Comparison of ENCODE assay signal across 19 cellular contexts in the genomic region with DNA sequence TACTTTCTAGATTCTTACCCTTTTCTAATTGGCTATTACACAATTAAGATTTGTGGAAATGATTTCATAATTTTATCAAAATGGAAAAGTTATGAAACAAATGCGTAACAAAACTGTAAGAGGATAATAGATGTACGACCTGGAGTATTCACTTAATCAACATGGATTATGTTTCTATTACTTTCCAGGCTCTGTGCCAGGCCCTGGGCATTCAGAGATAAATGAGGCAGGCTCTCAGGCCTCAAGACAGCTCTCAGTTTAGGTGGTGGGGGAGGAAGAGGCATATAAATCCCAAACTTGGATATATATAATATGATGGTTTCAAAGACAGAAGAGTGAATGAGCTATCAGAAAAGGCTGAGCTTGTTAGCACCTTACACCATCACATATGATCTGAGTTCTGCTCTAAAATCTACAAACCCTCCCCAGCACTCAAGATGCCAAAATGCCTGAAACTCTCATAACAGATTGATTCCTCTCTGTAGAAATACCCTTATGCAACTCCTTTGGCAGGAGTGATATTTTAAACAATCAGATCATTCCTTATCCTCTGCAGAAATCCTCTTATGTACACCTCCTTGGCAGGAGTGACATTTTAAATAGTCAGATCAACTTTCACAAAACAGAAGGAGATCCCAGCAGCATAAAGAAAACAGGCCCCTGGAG. TPM values are rescaled to one million over a fixed set of nuclear protein-coding genes. Genes with fewer than 3 reads are reported as not detected.
DNase-seq lines count a peak whose midpoint lies in the region; ATAC-seq and TF ChIP-seq lines count a peak whose summit lies in the region.
"Had no signal": no experiment of that assay in that cellular context is flagged by ENCODE, and none has a peak within 500 bp of the region (broad histone marks: within the 10 kb centered on the region; RNA-seq: fewer than 3 reads in every experiment).

No MANE protein-coding gene starts in this region.

- CTCF ChIA-PET in activated CD4-positive, alpha-beta memory T cell treated with anti-CD3 and anti-CD28 coated beads for 36 hours (lab: Charles Lee) = interaction anchor here (1.2 kb wide), 1 partner anchor 26 kb away, joined by 3 read pairs; no protein-coding TSS in a partner anchor
- CTCF ChIA-PET in activated CD4-positive, alpha-beta memory T cell treated with anti-CD3 and anti-CD28 coated beads, Interleukin-2, amount 10 ng/mL, durations not matched to agents 7 days and 5 days (lab: Charles Lee) = interaction anchor here (0.6 to 0.8 kb wide), 2 partner anchors 25 to 128 kb away, joined by 3 to 4 read pairs; no protein-coding TSS in a partner anchor

- no peaks in the 10 kb centered on the region for H3K4me1 Mint-ChIP-seq in activated CD4-positive, alpha-beta memory T cell treated with anti-CD3 and anti-CD28 coated beads for 36 hours (ENCODE audit: low read depth)
- H3K4me1 Mint-ChIP-seq in activated CD4-positive, alpha-beta memory T cell treated with anti-CD3 and anti-CD28 coated beads, Interleukin-2, amount 10 ng/mL, durations not matched to agents 7 days and 5 days = no peaks in the 10 kb centered on the region
- H3K4me1 Mint-ChIP-seq: activated CD4-positive, alpha-beta T cell treated with anti-CD3 and anti-CD28 coated beads, Interleukin-2, amount 10 ng/mL, durations not matched to agents 7 days and 5 days had no signal

- intact Hi-C loops in activated CD4-positive, alpha-beta memory T cell treated with anti-CD3 and anti-CD28 coated beads for 36 hours (cut with micrococcal nuclease) = no loop called here

- POLR2A ChIA-PET in activated CD4-positive, alpha-beta memory T cell treated with anti-CD3 and anti-CD28 coated beads for 36 hours (lab: Charles Lee) = no interaction called here
- POLR2A ChIA-PET in activated CD4-positive, alpha-beta memory T cell treated with anti-CD3 and anti-CD28 coated beads, Interleukin-2, amount 10 ng/mL, durations not matched to agents 7 days and 5 days (lab: Charles Lee) = interaction anchor here (1.2 kb wide), 1 partner anchor 42 kb away, joined by 3 read pairs; no protein-coding TSS in a partner anchor

- no peak for TF ChIP-seq POLR2A in gastroesophageal sphincter (IDR thresholded peaks at IDR 0.05)

- peaks cover 0 to 17% (median 3%) of the 10 kb centered on the region in 3 donors for H3K4me1 ChIP-seq in gastroesophageal sphincter

- H3K27me3 Mint-ChIP-seq in activated CD4-positive, alpha-beta memory T cell treated with anti-CD3 and anti-CD28 coated beads for 36 hours = no peaks in the 10 kb centered on the region
- no peaks in the 10 kb centered on the region for H3K27me3 Mint-ChIP-seq in activated CD4-positive, alpha-beta memory T cell treated with anti-CD3 and anti-CD28 coated beads, Interleukin-2, amount 10 ng/mL, durations not matched to agents 7 days and 5 days
- H3K27me3 Mint-ChIP-seq: activated CD4-positive, alpha-beta T cell treated with anti-CD3 and anti-CD28 coated beads, Interleukin-2, amount 10 ng/mL, durations not matched to agents 7 days and 5 days; dendritic cell treated with granulocyte-macrophage colony-stimulating factor and Interleukin-4, amounts not matched to agents 40 ng/mL and 50 ng/mL, for 4 days had no signal

- DNase-seq in activated CD4-positive, alpha-beta memory T cell treated with anti-CD3 and anti-CD28 coated beads for 36 hours = no peak
- DNase-seq in activated CD4-positive, alpha-beta memory T cell treated with anti-CD3 and anti-CD28 coated beads, Interleukin-2, amount 10 ng/mL, durations not matched to agents 7 days and 5 days = no peak
- DNase-seq in NCI-H82 (lab: John Stamatoyannopoulos, UW) (peak; percentile 80), retinal pigment epithelial cell (ENCODE audit: low read depth) (peak; percentile 62), OCI-M1 (lab: John Stamatoyannopoulos, UW) (no peak), DMS53 treated with DMSO at 0.1 percent for 48 hours (lab: John Stamatoyannopoulos, UW; ENCODE audit: unreplicated experiment) (no peak)
- DNase-seq: activated CD4-positive, alpha-beta T cell treated with anti-CD3 and anti-CD28 coated beads, Interleukin-2, amount 10 ng/mL, durations not matched to agents 7 days and 5 days; activated naive CD4-positive, alpha-beta T cell treated with Interleukin-2 at 50 U/mL for 16 hours; H7; NCI-H2029 treated with DMSO at 0.1 percent for 48 hours; NCI-H774; ovary; SW 1271 had no signal

- H3K36me3 ChIP-seq in gastroesophageal sphincter = peaks cover 0 to 44% of the 10 kb centered on the region in 2 donors
- H3K36me3 ChIP-seq: ovary had no signal

- ATAC-seq in gastroesophageal sphincter (no peak), HG03196 (IDR thresholded peaks at IDR 0.05; ENCODE audit: unreplicated experiment) (no peak)
- ATAC-seq: body of pancreas, K562 had no signal

- H3K36me3 Mint-ChIP-seq in activated CD4-positive, alpha-beta memory T cell treated with anti-CD3 and anti-CD28 coated beads for 36 hours = peaks cover 16% of the 10 kb centered on the region
- H3K36me3 Mint-ChIP-seq in activated CD4-positive, alpha-beta memory T cell treated with anti-CD3 and anti-CD28 coated beads, Interleukin-2, amount 10 ng/mL, durations not matched to agents 7 days and 5 days (ENCODE audit: low read depth) = peaks cover 18% of the 10 kb centered on the region

- peak overlapping the region; percentile 5 for H3K27ac Mint-ChIP-seq in activated CD4-positive, alpha-beta memory T cell treated with anti-CD3 and anti-CD28 coated beads for 36 hours
- H3K27ac Mint-ChIP-seq in activated CD4-positive, alpha-beta memory T cell treated with anti-CD3 and anti-CD28 coated beads, Interleukin-2, amount 10 ng/mL, durations not matched to agents 7 days and 5 days = no peak overlapping the region
- H3K27ac Mint-ChIP-seq: activated CD4-positive, alpha-beta T cell treated with anti-CD3 and anti-CD28 coated beads, Interleukin-2, amount 10 ng/mL, durations not matched to agents 7 days and 5 days; dendritic cell treated with granulocyte-macrophage colony-stimulating factor and Interleukin-4, amounts not matched to agents 40 ng/mL and 50 ng/mL, for 4 days had no signal

- H3K9me3 ChIP-seq in gastroesophageal sphincter = no peaks in the 10 kb centered on the region
- H3K9me3 ChIP-seq: body of pancreas, ovary had no signal

- TF ChIP-seq CTCF in gastroesophageal sphincter (IDR thresholded peaks at IDR 0.05) (no peak), retinal pigment epithelial cell (conservative IDR thresholded peaks at IDR 0.05; ENCODE audit: low read depth, low read length) (peak; percentile 4)

- no peak for TF ChIP-seq EP300 in gastroesophageal sphincter (IDR thresholded peaks at IDR 0.05)

- H3K4me3 Mint-ChIP-seq in activated CD4-positive, alpha-beta memory T cell treated with anti-CD3 and anti-CD28 coated beads for 36 hours = no peak overlapping the region
- H3K4me3 Mint-ChIP-seq in activated CD4-positive, alpha-beta memory T cell treated with anti-CD3 and anti-CD28 coated beads, Interleukin-2, amount 10 ng/mL, durations not matched to agents 7 days and 5 days = no peak overlapping the region
- H3K4me3 Mint-ChIP-seq: activated CD4-positive, alpha-beta T cell treated with anti-CD3 and anti-CD28 coated beads, Interleukin-2, amount 10 ng/mL, durations not matched to agents 7 days and 5 days; dendritic cell treated with granulocyte-macrophage colony-stimulating factor and Interleukin-4, amounts not matched to agents 40 ng/mL and 50 ng/mL, for 4 days had no signal

- 26 to 40% methylated on average over 2 of the region's 2 CpGs for WGBS in gastroesophageal sphincter (ENCODE audit: low coverage in 1 of 2), 2 donors

- H3K4me3 ChIP-seq in gastroesophageal sphincter = no peak overlapping the region
- H3K4me3 ChIP-seq in retinal pigment epithelial cell (ENCODE audit: low read length) = no peak overlapping the region
- H3K4me3 ChIP-seq: body of pancreas, K562, ovary had no signal

- H3K27me3 ChIP-seq in gastroesophageal sphincter = no peaks in the 10 kb centered on the region
- H3K27me3 ChIP-seq: body of pancreas, ovary had no signal

- peak overlapping the region in 3 of 4 donors; percentile 32 to 45 (median 36) for H3K27ac ChIP-seq in gastroesophageal sphincter
- H3K27ac ChIP-seq: body of pancreas, epithelial cell of prostate, ovary had no signal

- no peaks in the 10 kb centered on the region for H3K9me3 Mint-ChIP-seq in activated CD4-positive, alpha-beta memory T cell treated with anti-CD3 and anti-CD28 coated beads for 36 hours
- no peaks in the 10 kb centered on the region for H3K9me3 Mint-ChIP-seq in activated CD4-positive, alpha-beta memory T cell treated with anti-CD3 and anti-CD28 coated beads, Interleukin-2, amount 10 ng/mL, durations not matched to agents 7 days and 5 days
- H3K9me3 Mint-ChIP-seq: activated CD4-positive, alpha-beta T cell treated with anti-CD3 and anti-CD28 coated beads, Interleukin-2, amount 10 ng/mL, durations not matched to agents 7 days and 5 days; dendritic cell treated with granulocyte-macrophage colony-stimulating factor and Interleukin-4, amounts not matched to agents 40 ng/mL and 50 ng/mL, for 4 days had no signal

RNA-seq across cellular contexts. Expression of gene ACBD5, which starts 42.5 kb away (rescaled TPM):
- 10 to 100 TPM; 14.6 to 15.1 TPM for total RNA-seq in activated CD4-positive, alpha-beta memory T cell treated with anti-CD3 and anti-CD28 coated beads for 36 hours
- 10 to 100 TPM; 23.7 to 25.2 TPM for total RNA-seq in activated CD4-positive, alpha-beta memory T cell treated with anti-CD3 and anti-CD28 coated beads, Interleukin-2, amount 10 ng/mL, durations not matched to agents 7 days and 5 days
- total RNA-seq in gastroesophageal sphincter = 10 to 100 TPM; 14.9 to 34.0 (median 20.2) TPM

RNA-seq across cellular contexts. Expression of gene MASTL, which starts 43.0 kb away (rescaled TPM):
- 10 to 100 TPM; 44.2 to 50.4 TPM for total RNA-seq in activated CD4-positive, alpha-beta memory T cell treated with anti-CD3 and anti-CD28 coated beads for 36 hours
- total RNA-seq in activated CD4-positive, alpha-beta memory T cell treated with anti-CD3 and anti-CD28 coated beads, Interleukin-2, amount 10 ng/mL, durations not matched to agents 7 days and 5 days = 10 to 100 TPM; 38.0 to 40.1 TPM
- 1 to 10 TPM; 2.5 to 5.5 (median 4.7) TPM for total RNA-seq in gastroesophageal sphincter

RNA-seq across cellular contexts. Expression of gene YME1L1, which starts 43.9 kb away (rescaled TPM):
- total RNA-seq in activated CD4-positive, alpha-beta memory T cell treated with anti-CD3 and anti-CD28 coated beads for 36 hours = 100 to 1,000 TPM; 115 to 119 TPM
- total RNA-seq in activated CD4-positive, alpha-beta memory T cell treated with anti-CD3 and anti-CD28 coated beads, Interleukin-2, amount 10 ng/mL, durations not matched to agents 7 days and 5 days = 100 to 1,000 TPM; 122 to 131 TPM
- 10 to 100 TPM; 68.0 to 90.8 (median 75.0) TPM for total RNA-seq in gastroesophageal sphincter

Comparison
In these comparisons a context has a peak if more than half of its experiments do, and no peak if none do; other contexts are left out.
1. DNase-seq: peak in NCI-H82 (single experiment) and retinal pigment epithelial cell (single experiment); none in activated CD4-positive, alpha-beta memory T cell treated with anti-CD3 and anti-CD28 coated beads for 36 hours (single experiment), activated CD4-positive, alpha-beta memory T cell treated with anti-CD3 and anti-CD28 coated beads, Interleukin-2, amount 10 ng/mL, durations not matched to agents 7 days and 5 days (single experiment), OCI-M1 (single experiment) and DMS53 treated with DMSO at 0.1 percent for 48 hours (single experiment).
2. RNA of gene MASTL, which starts 43.0 kb away (total RNA-seq): 44.2 to 50.4 TPM in activated CD4-positive, alpha-beta memory T cell treated with anti-CD3 and anti-CD28 coated beads for 36 hours and 38.0 to 40.1 TPM in activated CD4-positive, alpha-beta memory T cell treated with anti-CD3 and anti-CD28 coated beads, Interleukin-2, amount 10 ng/mL, durations not matched to agents 7 days and 5 days; 2.5 to 5.5 TPM in gastroesophageal sphincter; every median in the first group is over 4 times any median in the second.